ENCODE assay signal across 23 cellular contexts in genomic region chr19:1050989-1051788, GRCh38. TPM values are rescaled to one million over a fixed set of nuclear protein-coding genes. Genes with fewer than 3 reads are reported as not detected.
"Had no signal": no experiment of that assay in that cellular context is flagged by ENCODE, and none has a peak within 500 bp of the region (broad histone marks: within the 10 kb centered on the region; RNA-seq: fewer than 3 reads in every experiment).

No MANE protein-coding gene starts in this region.

- ATAC-seq: right lobe of liver; stimulated activated naive CD8-positive, alpha-beta T cell treated with anti-CD3 and anti-CD28 coated beads, Interleukin-15, amount 100 ng/mL, for 72 hours had no signal

- H3K9me3 ChIP-seq: ovary, right lobe of liver had no signal

- H3K36me3 ChIP-seq: ovary, right lobe of liver had no signal

- H3K36me3 Mint-ChIP-seq: type B pancreatic cell had no signal

- H3K27me3 Mint-ChIP-seq: activated naive CD8-positive, alpha-beta T cell treated with anti-CD3 and anti-CD28 coated beads, Interleukin-2, amount 10 ng/mL, durations not matched to agents 7 days and 5 days; memory B cell; stimulated activated naive CD8-positive, alpha-beta T cell treated with anti-CD3 and anti-CD28 coated beads, Interleukin-15, amount 100 ng/mL, for 72 hours; type B pancreatic cell had no signal

- FAIRE-seq: endothelial cell of umbilical vein had no signal

- H3K4me1 Mint-ChIP-seq: brain had no signal

- H3K4me3 ChIP-seq: esophagus squamous epithelium, left ventricle myocardium inferior, ovary, right lobe of liver had no signal

- H3K27ac Mint-ChIP-seq: activated naive CD8-positive, alpha-beta T cell treated with anti-CD3 and anti-CD28 coated beads, Interleukin-2, amount 10 ng/mL, durations not matched to agents 7 days and 5 days; brain; memory B cell; type B pancreatic cell had no signal

- H3K27ac ChIP-seq: esophagus squamous epithelium, left ventricle myocardium inferior, ovary, right lobe of liver had no signal

- H3K4me3 Mint-ChIP-seq: activated naive CD8-positive, alpha-beta T cell treated with anti-CD3 and anti-CD28 coated beads, Interleukin-2, amount 10 ng/mL, durations not matched to agents 7 days and 5 days; brain; memory B cell; neural crest cell; stimulated activated naive CD8-positive, alpha-beta T cell treated with anti-CD3 and anti-CD28 coated beads, Interleukin-15, amount 100 ng/mL, for 72 hours; type B pancreatic cell had no signal

- H3K4me1 ChIP-seq: left ventricle myocardium inferior, right lobe of liver had no signal

- DNase-seq: activated CD4-positive, alpha-beta T cell treated with anti-CD3 and anti-CD28 coated beads, Interleukin-2, amount 50 U/mL, for 48 hours; activated gamma-delta T cell treated with Interleukin-2 at 50 U/mL for 16 hours; activated naive CD8-positive, alpha-beta T cell treated with anti-CD3 and anti-CD28 coated beads, Interleukin-2, amount 10 ng/mL, durations not matched to agents 7 days and 5 days; activated T-cell treated with anti-CD3 and anti-CD28 coated beads, Interleukin-2, amount 50 U/mL, for 48 hours; central memory CD4-positive, alpha-beta T cell; cortex of kidney; effector CD4-positive, alpha-beta T cell; esophagus squamous epithelium; hypothalamus; left ventricle myocardium inferior; ovary; stimulated activated naive CD8-positive, alpha-beta T cell treated with anti-CD3 and anti-CD28 coated beads, Interleukin-15, amount 100 ng/mL, for 72 hours had no signal

- H3K27me3 ChIP-seq: esophagus squamous epithelium, ovary, right lobe of liver had no signal

- H3K9me3 Mint-ChIP-seq: memory B cell, neural crest cell, type B pancreatic cell had no signal

RNA-seq across cellular contexts. Expression of gene RNU6-2, which starts 29.9 kb away (rescaled TPM):
- total RNA-seq: activated naive CD8-positive, alpha-beta T cell treated with anti-CD3 and anti-CD28 coated beads, Interleukin-2, amount 10 ng/mL, durations not matched to agents 7 days and 5 days; endothelial cell of umbilical vein; esophagus squamous epithelium; fibroblast of villous mesenchyme; kidney epithelial cell; left ventricle myocardium inferior; neural crest cell; ovary; pulmonary artery endothelial cell; right lobe of liver; T-helper 2 cell treated with Interferon-gamma antibody and Interleukin-4, amounts not matched to agents 100 ng/mL and 5 ng/mL, for 36 hours; temporal lobe had no signal
- polyA plus RNA-seq: endothelial cell of umbilical vein, ovary had no signal
